In the genomic region with DNA sequence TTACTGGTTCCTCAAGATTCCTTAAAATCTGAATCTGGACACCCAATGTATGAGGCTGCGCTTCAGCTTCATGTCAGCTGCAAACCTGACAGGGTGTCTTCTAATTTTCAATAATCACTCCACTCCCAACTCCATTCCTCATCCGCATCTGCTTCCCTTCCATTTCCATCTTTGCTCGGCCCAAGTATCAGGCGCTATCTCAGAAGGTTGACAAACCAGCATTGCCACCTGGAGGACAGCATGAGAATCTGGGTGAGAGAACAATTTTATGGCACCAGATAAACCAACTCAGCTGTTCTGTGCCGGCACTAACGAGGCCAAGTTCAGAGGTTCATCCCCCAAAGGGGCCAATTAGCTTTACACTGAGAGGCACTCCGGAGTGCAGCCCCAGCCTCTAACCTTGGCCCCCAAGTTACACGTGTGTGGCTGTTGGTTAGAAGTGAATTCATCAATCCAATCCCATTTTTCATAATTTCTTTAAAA, we compare ENCODE assay signal across 8 cellular contexts.
DNase-seq lines count a peak whose midpoint lies in the region; ATAC-seq and TF ChIP-seq lines count a peak whose summit lies in the region.
"Had no signal": no experiment of that assay in that cellular context is flagged by ENCODE, and none has a peak within 500 bp of the region (broad histone marks: within the 10 kb centered on the region; RNA-seq: fewer than 3 reads in every experiment).

No MANE protein-coding gene starts in this region.

- H3K4me1 Mint-ChIP-seq in activated CD8-positive, alpha-beta T cell treated with anti-CD3 and anti-CD28 coated beads for 36 hours (ENCODE audit: low read depth), result no peaks in the 10 kb centered on the region
- H3K4me1 Mint-ChIP-seq: activated naive CD8-positive, alpha-beta T cell treated with anti-CD3 and anti-CD28 coated beads, Interleukin-2, amount 10 ng/mL, durations not matched to agents 7 days and 5 days had no signal

- no peaks in the 10 kb centered on the region for H3K9me3 ChIP-seq in HEK293 (ENCODE audit: control insufficient read depth, insufficient read depth, low read depth, low read length)

- H3K4me1 ChIP-seq in HEK293 (ENCODE audit: control insufficient read depth, insufficient read depth, low read length), result no peaks in the 10 kb centered on the region

- ATAC-seq in activated CD8-positive, alpha-beta T cell treated with anti-CD3 and anti-CD28 coated beads for 36 hours, result peak; percentile 53
- peak; percentile 82 to 84 for ATAC-seq in left cardiac atrium

- no peak overlapping the region for H3K4me3 ChIP-seq in HEK293 (ENCODE audit: low read depth, low read length)

- no peak overlapping the region for H3K4me3 Mint-ChIP-seq in activated CD8-positive, alpha-beta T cell treated with anti-CD3 and anti-CD28 coated beads for 36 hours
- H3K4me3 Mint-ChIP-seq: activated naive CD8-positive, alpha-beta T cell treated with anti-CD3 and anti-CD28 coated beads, Interleukin-2, amount 10 ng/mL, durations not matched to agents 7 days and 5 days had no signal

- no peak overlapping the region for H3K27ac ChIP-seq in HEK293 (ENCODE audit: extremely low read depth, low read depth, low read length)

- no peaks in the 10 kb centered on the region for H3K9me3 Mint-ChIP-seq in activated CD8-positive, alpha-beta T cell treated with anti-CD3 and anti-CD28 coated beads for 36 hours
- H3K9me3 Mint-ChIP-seq: activated naive CD8-positive, alpha-beta T cell treated with anti-CD3 and anti-CD28 coated beads, Interleukin-2, amount 10 ng/mL, durations not matched to agents 7 days and 5 days had no signal

- TF ChIP-seq CTCF in HEK293 (tag by site-specific recombination; IDR thresholded peaks at IDR 0.05), result peak; percentile 37; the same call in 1 of the 2 replicates
- TF ChIP-seq CTCF in activated CD8-positive, alpha-beta T cell treated with anti-CD3 and anti-CD28 coated beads for 36 hours (IDR thresholded peaks at IDR 0.05), result peak; percentile 54

- no peaks in the 10 kb centered on the region for H3K36me3 ChIP-seq in HEK293 (ENCODE audit: control insufficient read depth in 2 of 2, insufficient read depth in 1 of 2, low read length in 2 of 2)

- peaks cover 11% of the 10 kb centered on the region for H3K27me3 Mint-ChIP-seq in activated CD8-positive, alpha-beta T cell treated with anti-CD3 and anti-CD28 coated beads for 36 hours

- DNase-seq in EL (peak; percentile 57), NCI-H2107 treated with DMSO at 0.1 percent for 48 hours (lab: John Stamatoyannopoulos, UW; ENCODE audit: unreplicated experiment) (peak; percentile 71), left cardiac atrium (peak; percentile 41), retina (peak; percentile 52)
- peak; percentile 37 for DNase-seq in activated CD8-positive, alpha-beta T cell treated with anti-CD3 and anti-CD28 coated beads for 36 hours
- DNase-seq in activated CD8-positive, alpha-beta memory T cell treated with anti-CD3 and anti-CD28 coated beads, Interleukin-2, amount 50 U/mL, for 48 hours, result no peak
- DNase-seq: activated naive CD8-positive, alpha-beta T cell treated with anti-CD3 and anti-CD28 coated beads, Interleukin-2, amount 10 ng/mL, durations not matched to agents 7 days and 5 days had no signal

- CTCF ChIA-PET in HEK293 (lab: Yijun Ruan, JAX), result interaction anchor here (0.6 to 3.4 kb wide), 32 partner anchors 9 to 279 kb away, joined by 3 to 55 read pairs (median 4); no protein-coding TSS in a partner anchor
- CTCF ChIA-PET in activated CD8-positive, alpha-beta T cell treated with anti-CD3 and anti-CD28 coated beads for 36 hours (lab: Charles Lee), result interaction anchor here (0.7 to 3.2 kb wide), 18 partner anchors 12 to 751 kb away, joined by 3 to 38 read pairs (median 6); no protein-coding TSS in a partner anchor

- H3K27ac Mint-ChIP-seq in activated CD8-positive, alpha-beta T cell treated with anti-CD3 and anti-CD28 coated beads for 36 hours, result no peak overlapping the region
- H3K27ac Mint-ChIP-seq: activated naive CD8-positive, alpha-beta T cell treated with anti-CD3 and anti-CD28 coated beads, Interleukin-2, amount 10 ng/mL, durations not matched to agents 7 days and 5 days had no signal

- intact Hi-C loops in activated CD8-positive, alpha-beta T cell treated with anti-CD3 and anti-CD28 coated beads for 36 hours (cut with micrococcal nuclease), result loop anchor here (2.0 kb wide), 1 partner anchor 114 kb away; no protein-coding TSS in a partner anchor
- intact Hi-C loops in left cardiac atrium (cut with DNase I), result loop anchor here in 1 of 2 donors (5.0 kb wide), 1 partner anchor 114 kb away; no protein-coding TSS in a partner anchor

- POLR2A ChIA-PET in HEK293 (lab: Yijun Ruan, JAX), result no interaction called here
- POLR2A ChIA-PET in activated CD8-positive, alpha-beta T cell treated with anti-CD3 and anti-CD28 coated beads for 36 hours (lab: Charles Lee), result no interaction called here

- H3K36me3 Mint-ChIP-seq in activated CD8-positive, alpha-beta T cell treated with anti-CD3 and anti-CD28 coated beads for 36 hours (ENCODE audit: low read depth), result no peaks in the 10 kb centered on the region
- H3K36me3 Mint-ChIP-seq: activated naive CD8-positive, alpha-beta T cell treated with anti-CD3 and anti-CD28 coated beads, Interleukin-2, amount 10 ng/mL, durations not matched to agents 7 days and 5 days had no signal

TF ChIP-seq in HEK293, 187 proteins besides CTCF, POLR2A, EP300 and RAD21:
- TF ChIP-seq ZNF2 (tag by site-specific recombination; IDR thresholded peaks at IDR 0.05), result 0 out of 2 replicates have a peak, but pooled peaks have one; percentile 43
- TF ChIP-seq ZNF654 (tag by site-specific recombination; IDR thresholded peaks at IDR 0.05; ENCODE audit: low read depth), result peak; percentile 56
- TF ChIP-seq ZNF10 (tag by site-specific recombination; IDR thresholded peaks at IDR 0.05), result 0 out of 2 replicates have a peak, but pooled peaks have one; percentile 33
- TF ChIP-seq ZNF223 (tag by site-specific recombination; IDR thresholded peaks at IDR 0.05), result no peak
